16 cellular contexts compared by ENCODE assay signal in the genomic region with DNA sequence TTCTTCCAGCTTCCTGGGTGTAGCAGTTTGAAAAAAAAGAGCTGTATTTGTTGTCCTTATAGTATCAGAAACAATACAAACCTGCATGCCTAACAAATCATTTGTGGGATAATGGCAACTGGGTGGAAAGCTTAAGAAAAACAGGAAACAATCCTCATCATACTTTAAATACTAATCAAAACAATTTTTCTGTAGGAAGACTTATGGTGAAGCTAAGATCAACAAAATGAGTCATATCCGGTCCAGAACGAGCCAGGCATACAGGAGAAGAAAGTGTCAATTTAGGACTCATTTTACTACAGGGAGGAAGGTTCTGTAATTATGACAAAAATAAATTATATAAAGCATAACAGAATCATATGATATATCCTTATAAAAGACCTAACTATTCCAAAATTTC.
DNase-seq lines count a peak whose midpoint lies in the region; ATAC-seq and TF ChIP-seq lines count a peak whose summit lies in the region.
"Had no signal": no experiment of that assay in that cellular context is flagged by ENCODE, and none has a peak within 500 bp of the region (broad histone marks: within the 10 kb centered on the region; RNA-seq: fewer than 3 reads in every experiment).

No MANE protein-coding gene starts in this region.

- no peaks in the 10 kb centered on the region for H3K36me3 ChIP-seq in gastrocnemius medialis
- no peaks in the 10 kb centered on the region for H3K36me3 ChIP-seq in trophoblast cell (ENCODE audit: control insufficient read depth in 1 of 2, insufficient read depth in 2 of 2, low read length in 2 of 2)
- H3K36me3 ChIP-seq: colonic mucosa, Peyer's patch, right lobe of liver, thoracic aorta had no signal

- H3K9ac ChIP-seq in trophoblast cell (ENCODE audit: low read length), result no peak overlapping the region
- H3K9ac ChIP-seq: KMS-11 had no signal

- no peak overlapping the region for H3K4me3 Mint-ChIP-seq in activated naive CD8-positive, alpha-beta T cell treated with anti-CD3 and anti-CD28 coated beads for 36 hours
- H3K4me3 Mint-ChIP-seq: activated CD8-positive, alpha-beta T cell treated with anti-CD3 and anti-CD28 coated beads for 36 hours had no signal

- no peaks in the 10 kb centered on the region for H3K36me3 Mint-ChIP-seq in activated naive CD8-positive, alpha-beta T cell treated with anti-CD3 and anti-CD28 coated beads for 36 hours

- H3K4me1 ChIP-seq in gastrocnemius medialis (no peaks in the 10 kb centered on the region), trophoblast cell (ENCODE audit: control insufficient read depth in 1 of 2, insufficient read depth in 2 of 2, low read length in 2 of 2) (peaks cover 0 to 2% of the 10 kb centered on the region in 2 experiments)
- H3K4me1 ChIP-seq: colonic mucosa, Peyer's patch, right lobe of liver had no signal

- H4K12ac ChIP-seq in trophoblast cell (ENCODE audit: low read depth, low read length), result no peak overlapping the region

- no peak overlapping the region for H4K8ac ChIP-seq in trophoblast cell (ENCODE audit: low read depth, low read length)

- DNase-seq in NCI-H69 (lab: John Stamatoyannopoulos, UW) (peak; percentile 35), choroid plexus epithelial cell (ENCODE audit: low read depth) (peak; percentile 61), gastrocnemius medialis (no peak), trophoblast cell (no peak), hepatic stellate cell (ENCODE audit: low spot score) (no peak)
- no peak for DNase-seq in activated naive CD8-positive, alpha-beta T cell treated with anti-CD3 and anti-CD28 coated beads for 36 hours
- DNase-seq: activated CD8-positive, alpha-beta T cell treated with anti-CD3 and anti-CD28 coated beads for 36 hours; activated gamma-delta T cell treated with Interleukin-2 at 50 U/mL for 16 hours; colonic mucosa; glutamatergic neuron; Peyer's patch; right lobe of liver had no signal

- no peak overlapping the region for H2AFZ ChIP-seq in trophoblast cell (ENCODE audit: insufficient read depth, low read length, poor library complexity)

- H3K4me2 ChIP-seq in trophoblast cell (ENCODE audit: low read length), result no peak overlapping the region
- H3K4me2 ChIP-seq: KMS-11 had no signal

- H3K23ac ChIP-seq in trophoblast cell (ENCODE audit: low read length), result no peak overlapping the region

- no peak overlapping the region for H3K27ac Mint-ChIP-seq in activated naive CD8-positive, alpha-beta T cell treated with anti-CD3 and anti-CD28 coated beads for 36 hours
- H3K27ac Mint-ChIP-seq: activated CD8-positive, alpha-beta T cell treated with anti-CD3 and anti-CD28 coated beads for 36 hours had no signal

- WGBS in trophoblast cell (ENCODE audit: extremely low coverage, insufficient coverage, insufficient read length), result no CpG with 5 or more reads among the region's 2 CpGs

- peaks cover 1% of the 10 kb centered on the region for H3K9me3 Mint-ChIP-seq in activated naive CD8-positive, alpha-beta T cell treated with anti-CD3 and anti-CD28 coated beads for 36 hours

- H2BK120ac ChIP-seq in trophoblast cell (ENCODE audit: insufficient read depth, low read length, poor library complexity), result no peak overlapping the region

- ATAC-seq in GM19351 (IDR thresholded peaks at IDR 0.05; ENCODE audit: unreplicated experiment), result peak; percentile 38
- ATAC-seq in gastrocnemius medialis, result no peak
- no peak for ATAC-seq in HG02642 (IDR thresholded peaks at IDR 0.05; ENCODE audit: poor library complexity, unreplicated experiment)
- ATAC-seq: activated CD8-positive, alpha-beta T cell treated with anti-CD3 and anti-CD28 coated beads for 36 hours had no signal

- no peak overlapping the region for H4K91ac ChIP-seq in trophoblast cell (ENCODE audit: low read depth, low read length)

- peaks cover 4% of the 10 kb centered on the region for H3K79me1 ChIP-seq in trophoblast cell (ENCODE audit: low read length)

- no peak overlapping the region for H3K14ac ChIP-seq in trophoblast cell (ENCODE audit: low read length)

- no peak overlapping the region for H2BK5ac ChIP-seq in trophoblast cell (ENCODE audit: low read depth, low read length, poor library complexity)

- no peak overlapping the region for H3K4me3 ChIP-seq in choroid plexus epithelial cell (ENCODE audit: low read depth, low read length)
- no peak overlapping the region for H3K4me3 ChIP-seq in gastrocnemius medialis
- H3K4me3 ChIP-seq in trophoblast cell (ENCODE audit: low read depth, low read length), result no peak overlapping the region
- H3K4me3 ChIP-seq: colonic mucosa, Peyer's patch, right lobe of liver, thoracic aorta had no signal

- in situ Hi-C loops in gastrocnemius medialis (cut with MboI; ENCODE audit: low sequenced_read_pairs in 4 of 4), result no loop called here

- H3K27ac ChIP-seq in gastrocnemius medialis (peak overlapping the region in 3 of 4 donors; percentile 4 to 21 (median 12)), trophoblast cell (ENCODE audit: low read depth, low read length) (no peak overlapping the region)
- H3K27ac ChIP-seq: colonic mucosa, KMS-11, Peyer's patch, right lobe of liver, thoracic aorta had no signal

- no peak overlapping the region for H3K18ac ChIP-seq in trophoblast cell (ENCODE audit: low read length)

- H3K4ac ChIP-seq in trophoblast cell (ENCODE audit: low read depth, low read length), result no peak overlapping the region

- no peak overlapping the region for H2AK5ac ChIP-seq in trophoblast cell (ENCODE audit: low read length)

- no peaks in the 10 kb centered on the region for H3K4me1 Mint-ChIP-seq in activated naive CD8-positive, alpha-beta T cell treated with anti-CD3 and anti-CD28 coated beads for 36 hours

- H2BK12ac ChIP-seq in trophoblast cell (ENCODE audit: low read length), result no peak overlapping the region

- H3K9me3 ChIP-seq in gastrocnemius medialis, result no peaks in the 10 kb centered on the region
- no peaks in the 10 kb centered on the region for H3K9me3 ChIP-seq in trophoblast cell (ENCODE audit: insufficient read depth, low read depth, low read length)
- H3K9me3 ChIP-seq: colonic mucosa, Peyer's patch, right lobe of liver, thoracic aorta had no signal

- no peaks in the 10 kb centered on the region for H3K27me3 ChIP-seq in gastrocnemius medialis
- H3K27me3 ChIP-seq in trophoblast cell (ENCODE audit: insufficient read depth, low read length), result no peaks in the 10 kb centered on the region
- H3K27me3 ChIP-seq: colonic mucosa, Peyer's patch, right lobe of liver had no signal

- H3K79me2 ChIP-seq in trophoblast cell (ENCODE audit: control insufficient read depth, insufficient read depth, low read length, poor library complexity), result no peaks in the 10 kb centered on the region

- TF ChIP-seq POLR2A in gastrocnemius medialis (IDR thresholded peaks at IDR 0.05), result no peak

- H3K27me3 Mint-ChIP-seq in activated naive CD8-positive, alpha-beta T cell treated with anti-CD3 and anti-CD28 coated beads for 36 hours, result no peaks in the 10 kb centered on the region
- H3K27me3 Mint-ChIP-seq: activated CD8-positive, alpha-beta T cell treated with anti-CD3 and anti-CD28 coated beads for 36 hours had no signal

- intact Hi-C loops in gastrocnemius medialis (cut with DNase I; ENCODE audit: low total_unique reads), result no loop called here

- TF ChIP-seq CTCF in choroid plexus epithelial cell (conservative IDR thresholded peaks at IDR 0.05; ENCODE audit: low read depth, low read length), result no peak
- TF ChIP-seq CTCF in gastrocnemius medialis (IDR thresholded peaks at IDR 0.05 in 4 of 5, conservative IDR thresholded peaks at IDR 0.05 in 1 of 5), result no peak

Comparison
In these comparisons a context has a peak if more than half of its experiments do, and no peak if none do; other contexts are left out.
1. DNase-seq: peak in NCI-H69 (single experiment) and choroid plexus epithelial cell (single experiment); none in gastrocnemius medialis (0 of 2), activated naive CD8-positive, alpha-beta T cell treated with anti-CD3 and anti-CD28 coated beads for 36 hours (single experiment), trophoblast cell (0 of 2) and hepatic stellate cell (single experiment).